In the genomic region with DNA sequence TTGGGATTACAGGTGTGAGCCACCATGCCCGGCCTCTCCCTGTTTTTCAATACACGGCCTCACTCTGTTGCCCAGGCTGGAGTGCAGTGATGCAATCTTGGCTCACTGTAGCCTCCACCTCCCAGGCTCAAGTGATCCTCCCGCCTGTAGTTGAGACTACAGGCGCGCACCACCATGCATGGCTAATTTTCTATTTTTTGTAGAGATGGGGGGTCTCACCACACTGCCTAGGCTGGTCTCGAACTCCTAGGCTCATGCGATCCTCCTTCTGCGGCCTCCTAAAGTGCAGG, we compare ENCODE assay signal across 7 cellular contexts. TPM values are rescaled to one million over a fixed set of nuclear protein-coding genes. Genes with fewer than 3 reads are reported as not detected.
"Had no signal": no experiment of that assay in that cellular context is flagged by ENCODE, and none has a peak within 500 bp of the region (broad histone marks: within the 10 kb centered on the region; RNA-seq: fewer than 3 reads in every experiment).

No MANE protein-coding gene starts in this region.

- H3K36me3 ChIP-seq: neural progenitor cell had no signal

- H3K9me3 ChIP-seq: body of pancreas, lower lobe of right lung, suprapubic skin had no signal

- H3K4me3 ChIP-seq: body of pancreas, coronary artery, lower lobe of right lung, neural progenitor cell, skin epidermis, suprapubic skin had no signal

- H2AFZ ChIP-seq: neural progenitor cell had no signal

- H3K4me1 ChIP-seq: neural progenitor cell had no signal

- H3K27ac ChIP-seq: body of pancreas, foreskin keratinocyte, lower lobe of right lung, neural progenitor cell, skin epidermis, suprapubic skin had no signal

- H3K9ac ChIP-seq: neural progenitor cell had no signal

- H3K4me2 ChIP-seq: neural progenitor cell had no signal

- H3K27me3 ChIP-seq: body of pancreas, foreskin keratinocyte, neural progenitor cell, suprapubic skin had no signal

RNA-seq across cellular contexts. Expression of gene CEND1, which starts 24.1 kb away (rescaled TPM):
- total RNA-seq: foreskin keratinocyte, lower lobe of right lung, suprapubic skin had no signal
